9 cellular contexts compared by ENCODE assay signal in genomic region chr3:48464713-48465221, GRCh38. TPM values are rescaled to one million over a fixed set of nuclear protein-coding genes. Genes with fewer than 3 reads are reported as not detected.
DNase-seq lines count a peak whose midpoint lies in the region; ATAC-seq, FAIRE-seq and TF ChIP-seq lines count a peak whose summit lies in the region.
"Had no signal": no experiment of that assay in that cellular context is flagged by ENCODE, and none has a peak within 500 bp of the region (broad histone marks: within the 10 kb centered on the region; RNA-seq: fewer than 3 reads in every experiment).

No MANE protein-coding gene starts in this region.

- H3K9ac ChIP-seq in PC-3 (ENCODE audit: low read length): peak overlapping the region; percentile 40; the same call in 1 of the 2 replicates
- peak overlapping the region; percentile 43 for H3K9ac ChIP-seq in endothelial cell of umbilical vein (replicated peaks; ENCODE audit: extremely low read depth, insufficient read depth, low read length)

- no peak for ATAC-seq in PC-3
- no peak for ATAC-seq in HG03460 (IDR thresholded peaks at IDR 0.05; ENCODE audit: unreplicated experiment)
- ATAC-seq in HG03354 (IDR thresholded peaks at IDR 0.05; ENCODE audit: poor library complexity, severe bottlenecking, unreplicated experiment): no peak

- CTCF ChIA-PET in PC-3 (lab: Charles Lee) (no interaction called here), endothelial cell of umbilical vein (lab: Charles Lee) (interaction anchor here (1.0 to 6.2 kb wide), 8 partner anchors 9 to 93 kb away, joined by 3 to 63 read pairs (median 5); partner anchors contain the start of genes PFKFB4 and SHISA5)

- H3K9me3 Mint-ChIP-seq in osteocyte (ENCODE audit: unreplicated experiment): no peaks in the 10 kb centered on the region
- H3K9me3 Mint-ChIP-seq in glutamatergic neuron (ENCODE audit: unreplicated experiment): peaks cover 12% of the 10 kb centered on the region

- dilution Hi-C loops in endothelial cell of umbilical vein (cut with MboI; ENCODE audit: extremely low pct_ligation_motif_present, low sequenced_read_pairs): no loop called here

- H3K4me1 ChIP-seq in ACC112 (ENCODE audit: control insufficient read depth, insufficient read depth, low read length, unreplicated experiment) (peaks cover 39% of the 10 kb centered on the region), PC-3 (ENCODE audit: insufficient read depth, low read length) (peaks cover 31% of the 10 kb centered on the region), endothelial cell of umbilical vein (ENCODE audit: control insufficient read depth, extremely low read depth, insufficient read depth, low read length) (peaks cover 24% of the 10 kb centered on the region)

- no TSS peak for BruUV-seq in PC-3 (replicated peaks; lab: Mats Ljungman, UMichigan)
- BruUV-seq in endothelial cell of umbilical vein (replicated peaks; lab: Mats Ljungman, UMichigan): no TSS peak

- H3K36me3 Mint-ChIP-seq in osteocyte (ENCODE audit: unreplicated experiment) (peaks cover 14% of the 10 kb centered on the region), glutamatergic neuron (ENCODE audit: unreplicated experiment) (peaks cover 7% of the 10 kb centered on the region)

- H4K20me1 ChIP-seq in PC-3 (ENCODE audit: low read length): no peaks in the 10 kb centered on the region
- H4K20me1 ChIP-seq in endothelial cell of umbilical vein (replicated peaks; ENCODE audit: control insufficient read depth, extremely low read depth, insufficient read depth, low read length): no peaks in the 10 kb centered on the region

- H3K36me3 ChIP-seq in ACC112 (ENCODE audit: insufficient read depth, low read length) (peaks cover 10% of the 10 kb centered on the region), PC-3 (ENCODE audit: low read depth, low read length) (peaks cover 26% of the 10 kb centered on the region; the same call in 1 of the 2 replicates), endothelial cell of umbilical vein (ENCODE audit: control insufficient read depth in 2 of 2, extremely low read depth in 1 of 2, insufficient read depth in 2 of 2, low read length in 2 of 2) (peaks cover 2 to 43% of the 10 kb centered on the region in 2 experiments)

- peak overlapping the region; percentile 24; the same call in 1 of the 2 replicates for H3K4me2 ChIP-seq in PC-3 (ENCODE audit: low read length)
- H3K4me2 ChIP-seq in endothelial cell of umbilical vein (ENCODE audit: insufficient read depth, low read length): no peak overlapping the region

- H3K9me3 ChIP-seq in PC-3 (ENCODE audit: low read length): no peaks in the 10 kb centered on the region
- H3K9me3 ChIP-seq in endothelial cell of umbilical vein (replicated peaks; ENCODE audit: control insufficient read depth, insufficient read depth, low read length): no peaks in the 10 kb centered on the region

- no peak for TF ChIP-seq CTCF in PC-3 (conservative IDR thresholded peaks at IDR 0.05; ENCODE audit: low read depth, low read length)
- TF ChIP-seq CTCF in endothelial cell of umbilical vein (IDR thresholded peaks at IDR 0.05; ENCODE audit: extremely low read depth in 1 of 2, insufficient read depth in 1 of 2, low read depth in 1 of 2, low read length in 2 of 2): no peak
- TF ChIP-seq CTCF in osteocyte (IDR thresholded peaks at IDR 0.05): no peak
- TF ChIP-seq CTCF in glutamatergic neuron (IDR thresholded peaks at IDR 0.05; ENCODE audit: partially characterized antibody, unreplicated experiment): no peak

- no peak for TF ChIP-seq POLR2A in endothelial cell of umbilical vein (IDR thresholded peaks at IDR 0.05; ENCODE audit: low read depth, low read length)

- peaks cover 36% of the 10 kb centered on the region for H3K79me2 ChIP-seq in ACC112 (ENCODE audit: control insufficient read depth, insufficient read depth, low read length, unreplicated experiment)
- peaks cover 37% of the 10 kb centered on the region for H3K79me2 ChIP-seq in PC-3 (ENCODE audit: low read length)
- peaks cover 31% of the 10 kb centered on the region for H3K79me2 ChIP-seq in endothelial cell of umbilical vein (ENCODE audit: control insufficient read depth, insufficient read depth, low read length)

- POLR2A ChIA-PET in PC-3 (lab: Charles Lee; ENCODE audit: unreplicated experiment): no interaction called here
- POLR2A ChIA-PET in endothelial cell of umbilical vein (lab: Charles Lee): no interaction called here

- no peaks in the 10 kb centered on the region for H3F3A ChIP-seq in PC-3 (ENCODE audit: low read length, unreplicated experiment)

- H3K27me3 Mint-ChIP-seq in osteocyte (ENCODE audit: unreplicated experiment) (no peaks in the 10 kb centered on the region), glutamatergic neuron (ENCODE audit: unreplicated experiment) (peaks cover 12% of the 10 kb centered on the region)

- no peaks in the 10 kb centered on the region for H3K27me3 ChIP-seq in ACC112 (ENCODE audit: insufficient read depth, low read length)
- H3K27me3 ChIP-seq in PC-3 (ENCODE audit: low read length): no peaks in the 10 kb centered on the region
- H3K27me3 ChIP-seq in endothelial cell of umbilical vein (ENCODE audit: control insufficient read depth in 2 of 2, insufficient read depth in 2 of 2, low read length in 2 of 2): no peaks in the 10 kb centered on the region

- H3K27ac Mint-ChIP-seq in osteocyte (ENCODE audit: unreplicated experiment) (peak overlapping the region; percentile 100), glutamatergic neuron (ENCODE audit: unreplicated experiment) (no peak overlapping the region)

- no peak overlapping the region for H3K4me3 ChIP-seq in ACC112 (ENCODE audit: low read depth, low read length)
- H3K4me3 ChIP-seq in PC-3 (ENCODE audit: low read length): no peak overlapping the region
- no peak overlapping the region for H3K4me3 ChIP-seq in endothelial cell of umbilical vein (replicated peaks in 1 of 3; ENCODE audit: insufficient read depth in 1 of 3, low read depth in 1 of 3, low read length in 3 of 3)

- no peak overlapping the region for H3K4me3 Mint-ChIP-seq in osteocyte (ENCODE audit: unreplicated experiment)
- no peak overlapping the region for H3K4me3 Mint-ChIP-seq in glutamatergic neuron (ENCODE audit: unreplicated experiment)

- no peak for DNase-seq in PC-3
- no peak for DNase-seq in endothelial cell of umbilical vein (ENCODE audit: low read depth, low spot score)
- no peak for DNase-seq in osteocyte (ENCODE audit: extremely low spot score, unreplicated experiment)
- no peak for DNase-seq in SHP77 treated with DMSO at 0.1 percent for 48 hours (lab: John Stamatoyannopoulos, UW)
- no peak for DNase-seq in glutamatergic neuron

- intact Hi-C loops in PC-3 (cut with micrococcal nuclease) (loop anchor here (1.0 kb wide), 3 partner anchors 43 to 221 kb away; partner anchors contain the start of gene NCKIPSD), endothelial cell of umbilical vein (cut with micrococcal nuclease) (loop anchor here (1.0 to 2.0 kb wide), 10 partner anchors 9 to 222 kb away; partner anchors contain the start of genes ATRIP, CCDC51, SLC26A6 and TMA7)

- FAIRE-seq in endothelial cell of umbilical vein (lab: Jason Lieb, UNC): no peak
- FAIRE-seq: D721Med had no signal

- H3K9me2 ChIP-seq in PC-3 (replicated peaks; ENCODE audit: low read length): no peaks in the 10 kb centered on the region

- H3K4me1 Mint-ChIP-seq in osteocyte (ENCODE audit: unreplicated experiment): peaks cover 26% of the 10 kb centered on the region
- H3K4me1 Mint-ChIP-seq in glutamatergic neuron (ENCODE audit: low read depth, unreplicated experiment): peaks cover 24% of the 10 kb centered on the region

- H3K27ac ChIP-seq in ACC112 (ENCODE audit: low read depth, low read length) (peak overlapping the region; percentile 97), PC-3 (ENCODE audit: low read length) (peak overlapping the region; percentile 99), endothelial cell of umbilical vein (ENCODE audit: insufficient read depth, low read depth, low read length) (peak overlapping the region; percentile 98)

- H2AFZ ChIP-seq in ACC112 (ENCODE audit: low read length, unreplicated experiment) (no peak overlapping the region), PC-3 (ENCODE audit: low read length) (no peak overlapping the region), endothelial cell of umbilical vein (ENCODE audit: low read depth, low read length) (no peak overlapping the region)

- H3K9me1 ChIP-seq in endothelial cell of umbilical vein (replicated peaks; ENCODE audit: control insufficient read depth, extremely low read depth, insufficient read depth, low read length): no peaks in the 10 kb centered on the region

RNA-seq across cellular contexts. Expression of gene ATRIP, which starts 18.2 kb away (rescaled TPM):
- total RNA-seq in PC-3 (2014; rRNA removed) (13.9 and 16.1 TPM in 2 replicates), endothelial cell of umbilical vein (12.6 and 14.7 TPM in 2 replicates), osteocyte (8.5 and 9.3 TPM in 2 replicates), glutamatergic neuron (ENCODE audit: unreplicated experiment) (15.8 TPM)
- 10.6 and 13.0 TPM in 2 replicates for polyA plus RNA-seq in endothelial cell of umbilical vein
- polyA plus RNA-seq in endothelial cell of umbilical vein (2011; cell fraction: cytosol; rRNA removed): 10.1 and 10.5 TPM in 2 replicates
- polyA plus RNA-seq in endothelial cell of umbilical vein (2011; cell fraction: nucleus; rRNA removed): 20.9 and 22.8 TPM in 2 replicates
- polyA plus RNA-seq in endothelial cell of umbilical vein (2012): 8.6 and 8.9 TPM in 2 replicates
- polyA minus RNA-seq in endothelial cell of umbilical vein: 11.8 and 11.9 TPM in 2 replicates
- polyA minus RNA-seq in endothelial cell of umbilical vein (2011; cell fraction: cytosol; rRNA and poly(A)+ RNA removed): 15.4 TPM
- polyA minus RNA-seq in endothelial cell of umbilical vein (2011; cell fraction: nucleus; rRNA and poly(A)+ RNA removed): 7.6 and 11.9 TPM in 2 replicates

RNA-seq across cellular contexts. Expression of gene TMA7, which starts 24.7 kb away (rescaled TPM):
- total RNA-seq in PC-3 (2014; rRNA removed): 517 and 618 TPM in 2 replicates
- 306 and 332 TPM in 2 replicates for total RNA-seq in endothelial cell of umbilical vein
- 73.0 and 137 TPM in 2 replicates for polyA plus RNA-seq in endothelial cell of umbilical vein
- polyA plus RNA-seq in endothelial cell of umbilical vein (2011; cell fraction: cytosol; rRNA removed): 341 and 475 TPM in 2 replicates
- polyA plus RNA-seq in endothelial cell of umbilical vein (2011; cell fraction: nucleus; rRNA removed): 95.0 and 136 TPM in 2 replicates
- polyA plus RNA-seq in endothelial cell of umbilical vein (2012): 427 and 444 TPM in 2 replicates
- polyA minus RNA-seq in endothelial cell of umbilical vein: 14.0 and 15.7 TPM in 2 replicates
- 37.3 TPM for polyA minus RNA-seq in endothelial cell of umbilical vein (2011; cell fraction: cytosol; rRNA and poly(A)+ RNA removed)
- 14.8 and 17.1 TPM in 2 replicates for polyA minus RNA-seq in endothelial cell of umbilical vein (2011; cell fraction: nucleus; rRNA and poly(A)+ RNA removed)
- total RNA-seq in osteocyte: 186 and 198 TPM in 2 replicates
- total RNA-seq in glutamatergic neuron (ENCODE audit: unreplicated experiment): 154 TPM

RNA-seq across cellular contexts. Expression of gene CCDC51, which starts 24.8 kb away (rescaled TPM):
- 27.8 and 30.9 TPM in 2 replicates for total RNA-seq in PC-3 (2014; rRNA removed)
- 9.8 and 11.2 TPM in 2 replicates for total RNA-seq in endothelial cell of umbilical vein
- polyA plus RNA-seq in endothelial cell of umbilical vein: 10.1 and 11.3 TPM in 2 replicates
- polyA plus RNA-seq in endothelial cell of umbilical vein (2011; cell fraction: cytosol; rRNA removed): 12.5 TPM in 2 replicates
- polyA plus RNA-seq in endothelial cell of umbilical vein (2011; cell fraction: nucleus; rRNA removed): 5.2 and 5.5 TPM in 2 replicates
- polyA plus RNA-seq in endothelial cell of umbilical vein (2012): 8.8 and 11.8 TPM in 2 replicates
- 6.5 and 7.6 TPM in 2 replicates for polyA minus RNA-seq in endothelial cell of umbilical vein
- 8.0 TPM for polyA minus RNA-seq in endothelial cell of umbilical vein (2011; cell fraction: cytosol; rRNA and poly(A)+ RNA removed)
- polyA minus RNA-seq in endothelial cell of umbilical vein (2011; cell fraction: nucleus; rRNA and poly(A)+ RNA removed): 0.48 and 1.7 TPM in 2 replicates
- total RNA-seq in osteocyte: 11.3 and 11.9 TPM in 2 replicates
- 15.3 TPM for total RNA-seq in glutamatergic neuron (ENCODE audit: unreplicated experiment)

RNA-seq across cellular contexts. Expression of gene PLXNB1, which starts 34.9 kb away (rescaled TPM):
- total RNA-seq in PC-3 (2014; rRNA removed): 31.8 and 35.4 TPM in 2 replicates
- 43.0 and 43.1 TPM in 2 replicates for total RNA-seq in endothelial cell of umbilical vein
- 45.2 and 47.5 TPM in 2 replicates for polyA plus RNA-seq in endothelial cell of umbilical vein
- polyA plus RNA-seq in endothelial cell of umbilical vein (2011; cell fraction: cytosol; rRNA removed): 18.3 and 23.0 TPM in 2 replicates
- 262 and 302 TPM in 2 replicates for polyA plus RNA-seq in endothelial cell of umbilical vein (2011; cell fraction: nucleus; rRNA removed)
- polyA plus RNA-seq in endothelial cell of umbilical vein (2012): 25.8 and 32.9 TPM in 2 replicates
- 52.5 and 60.1 TPM in 2 replicates for polyA minus RNA-seq in endothelial cell of umbilical vein
- polyA minus RNA-seq in endothelial cell of umbilical vein (2011; cell fraction: cytosol; rRNA and poly(A)+ RNA removed): 27.2 TPM
- polyA minus RNA-seq in endothelial cell of umbilical vein (2011; cell fraction: nucleus; rRNA and poly(A)+ RNA removed): 66.9 and 99.7 TPM in 2 replicates
- 76.7 and 88.2 TPM in 2 replicates for total RNA-seq in osteocyte
- total RNA-seq in glutamatergic neuron (ENCODE audit: unreplicated experiment): 195 TPM

RNA-seq across cellular contexts. Expression of gene SHISA5, which starts 39.2 kb away (rescaled TPM):
- 159 and 164 TPM in 2 replicates for total RNA-seq in PC-3 (2014; rRNA removed)
- 205 and 213 TPM in 2 replicates for total RNA-seq in endothelial cell of umbilical vein
- 320 and 401 TPM in 2 replicates for polyA plus RNA-seq in endothelial cell of umbilical vein
- polyA plus RNA-seq in endothelial cell of umbilical vein (2011; cell fraction: cytosol; rRNA removed): 210 and 226 TPM in 2 replicates
- polyA plus RNA-seq in endothelial cell of umbilical vein (2011; cell fraction: nucleus; rRNA removed): 87.1 and 91.4 TPM in 2 replicates
- 173 and 191 TPM in 2 replicates for polyA plus RNA-seq in endothelial cell of umbilical vein (2012)
- polyA minus RNA-seq in endothelial cell of umbilical vein: 158 and 169 TPM in 2 replicates
- 92.3 TPM for polyA minus RNA-seq in endothelial cell of umbilical vein (2011; cell fraction: cytosol; rRNA and poly(A)+ RNA removed)
- polyA minus RNA-seq in endothelial cell of umbilical vein (2011; cell fraction: nucleus; rRNA and poly(A)+ RNA removed): 29.9 and 37.6 TPM in 2 replicates
- 203 and 211 TPM in 2 replicates for total RNA-seq in osteocyte
- 261 TPM for total RNA-seq in glutamatergic neuron (ENCODE audit: unreplicated experiment)
